1 cellular context compared by ENCODE assay signal in genomic region chr18:46712406-46712805, GRCh38.
TF ChIP-seq lines count a peak whose summit lies in the region.

No MANE protein-coding gene starts in this region.

TF ChIP-seq in WTC11, 78 proteins besides CTCF, POLR2A, EP300 and RAD21 (continued from another document):
- no peak for TF ChIP-seq PREB (CRISPR knock-in tag; IDR thresholded peaks at IDR 0.05; ENCODE audit: borderline replicate concordance)
- no peak for TF ChIP-seq ETV6 (CRISPR knock-in tag; IDR thresholded peaks at IDR 0.05)
- no peak for TF ChIP-seq SMAD4 (CRISPR knock-in tag; IDR thresholded peaks at IDR 0.05)
